1 cellular context compared by ENCODE assay signal in the genomic region with DNA sequence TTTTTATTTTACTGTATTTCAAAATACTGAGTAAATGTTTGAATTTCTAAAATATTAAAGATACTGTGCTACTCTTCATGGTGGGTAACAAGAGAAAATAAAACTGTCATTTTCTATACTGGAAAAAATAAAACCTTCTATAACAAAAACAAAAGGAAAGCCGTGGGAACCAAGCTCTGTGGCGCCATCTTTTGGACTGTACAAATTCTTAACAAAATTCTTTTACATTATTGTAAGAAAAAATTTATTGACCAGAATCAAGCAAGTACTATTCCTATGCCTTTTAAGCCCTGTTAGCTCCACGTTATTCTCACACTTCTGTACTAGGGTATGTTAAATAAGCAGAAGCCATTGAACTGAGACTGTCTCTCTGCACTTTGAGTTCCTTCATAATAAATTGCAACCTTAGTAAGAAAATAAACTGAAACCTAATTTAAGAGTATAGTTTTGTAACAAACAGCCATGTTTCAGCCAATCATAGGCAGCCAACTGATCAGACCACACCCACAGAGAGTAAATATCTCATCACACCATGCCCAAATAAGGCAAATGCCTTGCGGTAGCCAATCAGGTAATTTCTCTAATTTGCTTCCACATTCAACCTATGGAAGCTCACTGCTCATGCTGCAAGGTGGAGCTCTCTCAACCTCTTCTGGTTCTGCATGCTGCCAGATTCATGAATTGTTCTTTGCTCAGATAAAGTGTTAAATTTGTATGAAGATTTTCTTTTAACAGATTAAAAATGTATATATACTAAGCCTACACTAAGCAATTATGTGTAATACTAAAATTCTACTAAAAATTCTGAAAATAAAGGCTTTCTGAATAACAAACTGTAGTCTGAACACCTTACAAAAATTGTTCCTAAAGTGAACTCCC.
TF ChIP-seq lines count a peak whose summit lies in the region.

No MANE protein-coding gene starts in this region.

TF ChIP-seq in GM12878, 131 proteins besides CTCF, POLR2A, EP300 and RAD21 (continues in another document):
- TF ChIP-seq, protein P1, sequence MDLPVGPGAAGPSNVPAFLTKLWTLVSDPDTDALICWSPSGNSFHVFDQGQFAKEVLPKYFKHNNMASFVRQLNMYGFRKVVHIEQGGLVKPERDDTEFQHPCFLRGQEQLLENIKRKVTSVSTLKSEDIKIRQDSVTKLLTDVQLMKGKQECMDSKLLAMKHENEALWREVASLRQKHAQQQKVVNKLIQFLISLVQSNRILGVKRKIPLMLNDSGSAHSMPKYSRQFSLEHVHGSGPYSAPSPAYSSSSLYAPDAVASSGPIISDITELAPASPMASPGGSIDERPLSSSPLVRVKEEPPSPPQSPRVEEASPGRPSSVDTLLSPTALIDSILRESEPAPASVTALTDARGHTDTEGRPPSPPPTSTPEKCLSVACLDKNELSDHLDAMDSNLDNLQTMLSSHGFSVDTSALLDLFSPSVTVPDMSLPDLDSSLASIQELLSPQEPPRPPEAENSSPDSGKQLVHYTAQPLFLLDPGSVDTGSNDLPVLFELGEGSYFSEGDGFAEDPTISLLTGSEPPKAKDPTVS (IDR thresholded peaks at IDR 0.05; ENCODE audit: low read depth, low read length) = no peak
- TF ChIP-seq, protein P2, sequence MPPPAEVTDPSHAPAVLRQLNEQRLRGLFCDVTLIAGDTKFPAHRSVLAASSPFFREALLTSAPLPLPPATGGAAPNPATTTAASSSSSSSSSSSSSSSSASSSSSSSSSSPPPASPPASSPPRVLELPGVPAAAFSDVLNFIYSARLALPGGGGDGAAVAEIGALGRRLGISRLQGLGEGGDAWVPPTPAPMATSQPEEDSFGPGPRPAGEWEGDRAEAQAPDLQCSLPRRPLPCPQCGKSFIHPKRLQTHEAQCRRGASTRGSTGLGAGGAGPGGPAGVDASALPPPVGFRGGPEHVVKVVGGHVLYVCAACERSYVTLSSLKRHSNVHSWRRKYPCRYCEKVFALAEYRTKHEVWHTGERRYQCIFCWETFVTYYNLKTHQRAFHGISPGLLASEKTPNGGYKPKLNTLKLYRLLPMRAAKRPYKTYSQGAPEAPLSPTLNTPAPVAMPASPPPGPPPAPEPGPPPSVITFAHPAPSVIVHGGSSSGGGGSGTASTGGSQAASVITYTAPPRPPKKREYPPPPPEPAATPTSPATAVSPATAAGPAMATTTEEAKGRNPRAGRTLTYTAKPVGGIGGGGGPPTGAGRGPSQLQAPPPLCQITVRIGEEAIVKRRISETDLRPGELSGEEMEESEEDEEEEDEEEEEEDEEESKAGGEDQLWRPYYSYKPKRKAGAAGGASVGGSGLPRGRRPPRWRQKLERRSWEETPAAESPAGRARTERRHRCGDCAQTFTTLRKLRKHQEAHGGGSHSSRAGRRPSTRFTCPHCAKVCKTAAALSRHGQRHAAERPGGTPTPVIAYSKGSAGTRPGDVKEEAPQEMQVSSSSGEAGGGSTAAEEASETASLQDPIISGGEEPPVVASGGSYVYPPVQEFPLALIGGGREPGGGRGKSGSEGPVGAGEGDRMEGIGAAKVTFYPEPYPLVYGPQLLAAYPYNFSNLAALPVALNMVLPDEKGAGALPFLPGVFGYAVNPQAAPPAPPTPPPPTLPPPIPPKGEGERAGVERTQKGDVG (CRISPR knock-in tag; IDR thresholded peaks at IDR 0.05) = no peak
- TF ChIP-seq, protein P3, sequence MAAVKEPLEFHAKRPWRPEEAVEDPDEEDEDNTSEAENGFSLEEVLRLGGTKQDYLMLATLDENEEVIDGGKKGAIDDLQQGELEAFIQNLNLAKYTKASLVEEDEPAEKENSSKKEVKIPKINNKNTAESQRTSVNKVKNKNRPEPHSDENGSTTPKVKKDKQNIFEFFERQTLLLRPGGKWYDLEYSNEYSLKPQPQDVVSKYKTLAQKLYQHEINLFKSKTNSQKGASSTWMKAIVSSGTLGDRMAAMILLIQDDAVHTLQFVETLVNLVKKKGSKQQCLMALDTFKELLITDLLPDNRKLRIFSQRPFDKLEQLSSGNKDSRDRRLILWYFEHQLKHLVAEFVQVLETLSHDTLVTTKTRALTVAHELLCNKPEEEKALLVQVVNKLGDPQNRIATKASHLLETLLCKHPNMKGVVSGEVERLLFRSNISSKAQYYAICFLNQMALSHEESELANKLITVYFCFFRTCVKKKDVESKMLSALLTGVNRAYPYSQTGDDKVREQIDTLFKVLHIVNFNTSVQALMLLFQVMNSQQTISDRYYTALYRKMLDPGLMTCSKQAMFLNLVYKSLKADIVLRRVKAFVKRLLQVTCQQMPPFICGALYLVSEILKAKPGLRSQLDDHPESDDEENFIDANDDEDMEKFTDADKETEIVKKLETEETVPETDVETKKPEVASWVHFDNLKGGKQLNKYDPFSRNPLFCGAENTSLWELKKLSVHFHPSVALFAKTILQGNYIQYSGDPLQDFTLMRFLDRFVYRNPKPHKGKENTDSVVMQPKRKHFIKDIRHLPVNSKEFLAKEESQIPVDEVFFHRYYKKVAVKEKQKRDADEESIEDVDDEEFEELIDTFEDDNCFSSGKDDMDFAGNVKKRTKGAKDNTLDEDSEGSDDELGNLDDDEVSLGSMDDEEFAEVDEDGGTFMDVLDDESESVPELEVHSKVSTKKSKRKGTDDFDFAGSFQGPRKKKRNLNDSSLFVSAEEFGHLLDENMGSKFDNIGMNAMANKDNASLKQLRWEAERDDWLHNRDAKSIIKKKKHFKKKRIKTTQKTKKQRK (IDR thresholded peaks at IDR 0.05; ENCODE audit: low read depth, low read length) = no peak
- TF ChIP-seq, protein P4, sequence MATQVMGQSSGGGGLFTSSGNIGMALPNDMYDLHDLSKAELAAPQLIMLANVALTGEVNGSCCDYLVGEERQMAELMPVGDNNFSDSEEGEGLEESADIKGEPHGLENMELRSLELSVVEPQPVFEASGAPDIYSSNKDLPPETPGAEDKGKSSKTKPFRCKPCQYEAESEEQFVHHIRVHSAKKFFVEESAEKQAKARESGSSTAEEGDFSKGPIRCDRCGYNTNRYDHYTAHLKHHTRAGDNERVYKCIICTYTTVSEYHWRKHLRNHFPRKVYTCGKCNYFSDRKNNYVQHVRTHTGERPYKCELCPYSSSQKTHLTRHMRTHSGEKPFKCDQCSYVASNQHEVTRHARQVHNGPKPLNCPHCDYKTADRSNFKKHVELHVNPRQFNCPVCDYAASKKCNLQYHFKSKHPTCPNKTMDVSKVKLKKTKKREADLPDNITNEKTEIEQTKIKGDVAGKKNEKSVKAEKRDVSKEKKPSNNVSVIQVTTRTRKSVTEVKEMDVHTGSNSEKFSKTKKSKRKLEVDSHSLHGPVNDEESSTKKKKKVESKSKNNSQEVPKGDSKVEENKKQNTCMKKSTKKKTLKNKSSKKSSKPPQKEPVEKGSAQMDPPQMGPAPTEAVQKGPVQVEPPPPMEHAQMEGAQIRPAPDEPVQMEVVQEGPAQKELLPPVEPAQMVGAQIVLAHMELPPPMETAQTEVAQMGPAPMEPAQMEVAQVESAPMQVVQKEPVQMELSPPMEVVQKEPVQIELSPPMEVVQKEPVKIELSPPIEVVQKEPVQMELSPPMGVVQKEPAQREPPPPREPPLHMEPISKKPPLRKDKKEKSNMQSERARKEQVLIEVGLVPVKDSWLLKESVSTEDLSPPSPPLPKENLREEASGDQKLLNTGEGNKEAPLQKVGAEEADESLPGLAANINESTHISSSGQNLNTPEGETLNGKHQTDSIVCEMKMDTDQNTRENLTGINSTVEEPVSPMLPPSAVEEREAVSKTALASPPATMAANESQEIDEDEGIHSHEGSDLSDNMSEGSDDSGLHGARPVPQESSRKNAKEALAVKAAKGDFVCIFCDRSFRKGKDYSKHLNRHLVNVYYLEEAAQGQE (IDR thresholded peaks at IDR 0.05; ENCODE audit: low read depth, low read length) = no peak
- TF ChIP-seq ZNF24 (IDR thresholded peaks at IDR 0.05) (0 out of 2 replicates have a peak, but pooled peaks have one; percentile 8), SPI1 (IDR thresholded peaks at IDR 0.05; ENCODE audit: borderline replicate concordance, insufficient read depth, low read depth, low read length) (no peak), CBX3 (IDR thresholded peaks at IDR 0.05; ENCODE audit: borderline replicate concordance, low read depth) (no peak), LARP7 (IDR thresholded peaks at IDR 0.05) (no peak), SRF (IDR thresholded peaks at IDR 0.05; ENCODE audit: low read depth in 2 of 2, low read length in 2 of 2) (peak; percentile 86 to 96), BMI1 (IDR thresholded peaks at IDR 0.05; ENCODE audit: borderline replicate concordance) (no peak), TCF12 (IDR thresholded peaks at IDR 0.05; ENCODE audit: low read depth, low read length) (no peak), STAT1 (conservative IDR thresholded peaks at IDR 0.05) (no peak), POLR2AphosphoS5 (IDR thresholded peaks at IDR 0.05; ENCODE audit: low read length) (no peak), JUNB (IDR thresholded peaks at IDR 0.05) (no peak), BCL11A (IDR thresholded peaks at IDR 0.05; ENCODE audit: low read depth, low read length) (no peak)
- TF ChIP-seq, protein P5, sequence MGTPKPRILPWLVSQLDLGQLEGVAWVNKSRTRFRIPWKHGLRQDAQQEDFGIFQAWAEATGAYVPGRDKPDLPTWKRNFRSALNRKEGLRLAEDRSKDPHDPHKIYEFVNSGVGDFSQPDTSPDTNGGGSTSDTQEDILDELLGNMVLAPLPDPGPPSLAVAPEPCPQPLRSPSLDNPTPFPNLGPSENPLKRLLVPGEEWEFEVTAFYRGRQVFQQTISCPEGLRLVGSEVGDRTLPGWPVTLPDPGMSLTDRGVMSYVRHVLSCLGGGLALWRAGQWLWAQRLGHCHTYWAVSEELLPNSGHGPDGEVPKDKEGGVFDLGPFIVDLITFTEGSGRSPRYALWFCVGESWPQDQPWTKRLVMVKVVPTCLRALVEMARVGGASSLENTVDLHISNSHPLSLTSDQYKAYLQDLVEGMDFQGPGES (IDR thresholded peaks at IDR 0.05) = no peak
- TF ChIP-seq, protein P6, sequence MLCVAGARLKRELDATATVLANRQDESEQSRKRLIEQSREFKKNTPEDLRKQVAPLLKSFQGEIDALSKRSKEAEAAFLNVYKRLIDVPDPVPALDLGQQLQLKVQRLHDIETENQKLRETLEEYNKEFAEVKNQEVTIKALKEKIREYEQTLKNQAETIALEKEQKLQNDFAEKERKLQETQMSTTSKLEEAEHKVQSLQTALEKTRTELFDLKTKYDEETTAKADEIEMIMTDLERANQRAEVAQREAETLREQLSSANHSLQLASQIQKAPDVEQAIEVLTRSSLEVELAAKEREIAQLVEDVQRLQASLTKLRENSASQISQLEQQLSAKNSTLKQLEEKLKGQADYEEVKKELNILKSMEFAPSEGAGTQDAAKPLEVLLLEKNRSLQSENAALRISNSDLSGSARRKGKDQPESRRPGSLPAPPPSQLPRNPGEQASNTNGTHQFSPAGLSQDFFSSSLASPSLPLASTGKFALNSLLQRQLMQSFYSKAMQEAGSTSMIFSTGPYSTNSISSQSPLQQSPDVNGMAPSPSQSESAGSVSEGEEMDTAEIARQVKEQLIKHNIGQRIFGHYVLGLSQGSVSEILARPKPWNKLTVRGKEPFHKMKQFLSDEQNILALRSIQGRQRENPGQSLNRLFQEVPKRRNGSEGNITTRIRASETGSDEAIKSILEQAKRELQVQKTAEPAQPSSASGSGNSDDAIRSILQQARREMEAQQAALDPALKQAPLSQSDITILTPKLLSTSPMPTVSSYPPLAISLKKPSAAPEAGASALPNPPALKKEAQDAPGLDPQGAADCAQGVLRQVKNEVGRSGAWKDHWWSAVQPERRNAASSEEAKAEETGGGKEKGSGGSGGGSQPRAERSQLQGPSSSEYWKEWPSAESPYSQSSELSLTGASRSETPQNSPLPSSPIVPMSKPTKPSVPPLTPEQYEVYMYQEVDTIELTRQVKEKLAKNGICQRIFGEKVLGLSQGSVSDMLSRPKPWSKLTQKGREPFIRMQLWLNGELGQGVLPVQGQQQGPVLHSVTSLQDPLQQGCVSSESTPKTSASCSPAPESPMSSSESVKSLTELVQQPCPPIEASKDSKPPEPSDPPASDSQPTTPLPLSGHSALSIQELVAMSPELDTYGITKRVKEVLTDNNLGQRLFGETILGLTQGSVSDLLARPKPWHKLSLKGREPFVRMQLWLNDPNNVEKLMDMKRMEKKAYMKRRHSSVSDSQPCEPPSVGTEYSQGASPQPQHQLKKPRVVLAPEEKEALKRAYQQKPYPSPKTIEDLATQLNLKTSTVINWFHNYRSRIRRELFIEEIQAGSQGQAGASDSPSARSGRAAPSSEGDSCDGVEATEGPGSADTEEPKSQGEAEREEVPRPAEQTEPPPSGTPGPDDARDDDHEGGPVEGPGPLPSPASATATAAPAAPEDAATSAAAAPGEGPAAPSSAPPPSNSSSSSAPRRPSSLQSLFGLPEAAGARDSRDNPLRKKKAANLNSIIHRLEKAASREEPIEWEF (IDR thresholded peaks at IDR 0.05; ENCODE audit: insufficient replicate concordance, low read depth, low read length) = no peak
- TF ChIP-seq, protein P7, sequence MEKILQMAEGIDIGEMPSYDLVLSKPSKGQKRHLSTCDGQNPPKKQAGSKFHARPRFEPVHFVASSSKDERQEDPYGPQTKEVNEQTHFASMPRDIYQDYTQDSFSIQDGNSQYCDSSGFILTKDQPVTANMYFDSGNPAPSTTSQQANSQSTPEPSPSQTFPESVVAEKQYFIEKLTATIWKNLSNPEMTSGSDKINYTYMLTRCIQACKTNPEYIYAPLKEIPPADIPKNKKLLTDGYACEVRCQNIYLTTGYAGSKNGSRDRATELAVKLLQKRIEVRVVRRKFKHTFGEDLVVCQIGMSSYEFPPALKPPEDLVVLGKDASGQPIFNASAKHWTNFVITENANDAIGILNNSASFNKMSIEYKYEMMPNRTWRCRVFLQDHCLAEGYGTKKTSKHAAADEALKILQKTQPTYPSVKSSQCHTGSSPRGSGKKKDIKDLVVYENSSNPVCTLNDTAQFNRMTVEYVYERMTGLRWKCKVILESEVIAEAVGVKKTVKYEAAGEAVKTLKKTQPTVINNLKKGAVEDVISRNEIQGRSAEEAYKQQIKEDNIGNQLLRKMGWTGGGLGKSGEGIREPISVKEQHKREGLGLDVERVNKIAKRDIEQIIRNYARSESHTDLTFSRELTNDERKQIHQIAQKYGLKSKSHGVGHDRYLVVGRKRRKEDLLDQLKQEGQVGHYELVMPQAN (conservative IDR thresholded peaks at IDR 0.05) = no peak
- TF ChIP-seq, protein P8, sequence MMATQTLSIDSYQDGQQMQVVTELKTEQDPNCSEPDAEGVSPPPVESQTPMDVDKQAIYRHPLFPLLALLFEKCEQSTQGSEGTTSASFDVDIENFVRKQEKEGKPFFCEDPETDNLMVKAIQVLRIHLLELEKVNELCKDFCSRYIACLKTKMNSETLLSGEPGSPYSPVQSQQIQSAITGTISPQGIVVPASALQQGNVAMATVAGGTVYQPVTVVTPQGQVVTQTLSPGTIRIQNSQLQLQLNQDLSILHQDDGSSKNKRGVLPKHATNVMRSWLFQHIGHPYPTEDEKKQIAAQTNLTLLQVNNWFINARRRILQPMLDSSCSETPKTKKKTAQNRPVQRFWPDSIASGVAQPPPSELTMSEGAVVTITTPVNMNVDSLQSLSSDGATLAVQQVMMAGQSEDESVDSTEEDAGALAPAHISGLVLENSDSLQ (IDR thresholded peaks at IDR 0.05) = no peak
